In the genomic region with DNA sequence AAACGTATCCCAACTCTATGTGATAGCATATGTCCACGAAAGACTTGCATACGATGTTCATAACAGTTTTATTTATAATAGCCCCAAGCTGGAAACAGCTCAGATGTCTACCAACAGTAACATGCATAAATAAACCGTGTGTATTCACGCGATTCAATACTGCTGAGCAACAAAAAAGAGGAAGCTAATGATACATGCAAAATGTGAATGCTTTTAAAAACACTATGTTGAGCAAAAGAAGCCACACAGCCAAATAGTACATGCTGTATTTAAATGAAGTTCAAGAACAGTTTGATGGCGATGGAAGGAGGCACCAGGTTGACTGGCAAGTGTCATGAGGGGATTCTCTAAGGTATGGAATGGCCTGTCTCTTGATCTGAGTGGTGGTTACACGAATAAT, we compare ENCODE assay signal across 1 cellular context.
TF ChIP-seq lines count a peak whose summit lies in the region.

No MANE protein-coding gene starts in this region.

TF ChIP-seq in GM23338, 12 proteins besides CTCF, POLR2A, EP300 and RAD21 (continued from another document):
- TF ChIP-seq ZNF462 (CRISPR knock-in tag; IDR thresholded peaks at IDR 0.05) (no peak), EZH2phosphoT487 (IDR thresholded peaks at IDR 0.05; ENCODE audit: unreplicated experiment) (no peak), ZNF331 (CRISPR knock-in tag; IDR thresholded peaks at IDR 0.05; ENCODE audit: low read depth) (no peak)
- TF ChIP-seq, protein P1, sequence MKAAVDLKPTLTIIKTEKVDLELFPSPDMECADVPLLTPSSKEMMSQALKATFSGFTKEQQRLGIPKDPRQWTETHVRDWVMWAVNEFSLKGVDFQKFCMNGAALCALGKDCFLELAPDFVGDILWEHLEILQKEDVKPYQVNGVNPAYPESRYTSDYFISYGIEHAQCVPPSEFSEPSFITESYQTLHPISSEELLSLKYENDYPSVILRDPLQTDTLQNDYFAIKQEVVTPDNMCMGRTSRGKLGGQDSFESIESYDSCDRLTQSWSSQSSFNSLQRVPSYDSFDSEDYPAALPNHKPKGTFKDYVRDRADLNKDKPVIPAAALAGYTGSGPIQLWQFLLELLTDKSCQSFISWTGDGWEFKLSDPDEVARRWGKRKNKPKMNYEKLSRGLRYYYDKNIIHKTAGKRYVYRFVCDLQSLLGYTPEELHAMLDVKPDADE (IDR thresholded peaks at IDR 0.05) = no peak
